In genomic region chr5:178338126-178338749, GRCh38 we compare ENCODE assay signal across 23 cellular contexts.
"Had no signal": no experiment of that assay in that cellular context is flagged by ENCODE, and none has a peak within 500 bp of the region (broad histone marks: within the 10 kb centered on the region; RNA-seq: fewer than 3 reads in every experiment).

No MANE protein-coding gene starts in this region.

- H3K27me3 ChIP-seq: colonic mucosa, left lung, testis, upper lobe of left lung had no signal

- H3K9me3 ChIP-seq: colonic mucosa, left lung, testis, upper lobe of left lung had no signal

- H3K4me1 ChIP-seq: colonic mucosa, left lung, testis, upper lobe of left lung had no signal

- H3K4me3 ChIP-seq: colonic mucosa, left lung, testis, upper lobe of left lung had no signal

- H3K27ac ChIP-seq: colonic mucosa, epithelial cell of prostate, left lung, testis, upper lobe of left lung, WERI-Rb-1 had no signal

- ATAC-seq: activated CD8-positive, alpha-beta memory T cell treated with anti-CD3 and anti-CD28 coated beads, Interleukin-2, amount 10 ng/mL, durations not matched to agents 7 days and 5 days; activated T-helper 17 cell treated with anti-CD3 and anti-CD28 coated beads, Interleukin-2, amount 50 U/mL, for 72 hours; left lung; stimulated activated memory B cell treated with anti-CD40 and anti-IgM and Interleukin-4, amounts not matched to agents 10 μg/mL and 1 μg/mL and 100 μg/mL, for 72 hours had no signal

- H3K36me3 ChIP-seq: colonic mucosa, left lung, upper lobe of left lung, WERI-Rb-1 had no signal

- DNase-seq: activated CD4-positive, alpha-beta memory T cell treated with anti-CD3 and anti-CD28 coated beads for 36 hours; activated CD4-positive, alpha-beta T cell treated with anti-CD3 and anti-CD28 coated beads for 1 hour; activated CD8-positive, alpha-beta memory T cell treated with anti-CD3 and anti-CD28 coated beads, Interleukin-2, amount 10 ng/mL, durations not matched to agents 7 days and 5 days; activated naive CD4-positive, alpha-beta T cell treated with anti-CD3 and anti-CD28 coated beads for 36 hours; activated T-cell treated with anti-CD3 and anti-CD28 coated beads, Interleukin-2, amount 50 U/mL, for 1 hour; central memory CD4-positive, alpha-beta T cell; colonic mucosa; endodermal cell; foreskin fibroblast; hippocampal formation; islet precursor cell; mesenchymal stem cell; nephron progenitor cell; stimulated activated CD4-positive, alpha-beta T cell treated with anti-CD3 and anti-CD28 coated beads, Interleukin-4, amount 100 ng/mL, for 4 hours; SW 1271; T-helper 2 cell; testis; WERI-Rb-1 had no signal
